In the genomic region with DNA sequence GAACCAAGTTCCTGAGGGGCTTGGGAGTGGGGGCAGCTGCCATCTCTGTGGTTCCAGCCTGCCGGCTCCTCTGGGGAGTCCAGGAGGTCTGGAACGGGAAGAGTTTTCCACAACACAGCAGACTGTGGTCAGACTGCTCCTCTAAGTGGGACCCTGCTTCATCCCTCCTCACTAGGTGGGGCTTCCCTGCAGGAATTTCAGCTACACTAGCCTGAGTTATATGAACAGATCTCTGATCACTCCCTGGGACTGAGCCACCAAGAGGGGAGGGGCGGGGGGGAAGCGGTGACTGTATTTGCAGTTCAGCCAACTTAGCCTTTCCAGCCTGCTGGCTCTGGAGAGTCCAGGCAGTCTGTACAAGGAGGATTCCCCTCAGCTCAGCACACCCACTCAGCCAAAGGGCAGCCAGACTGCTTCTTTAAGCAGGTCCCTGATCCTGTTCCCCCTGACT, we compare ENCODE assay signal across 1 cellular context.
TF ChIP-seq lines count a peak whose summit lies in the region.

No MANE protein-coding gene starts in this region.

TF ChIP-seq in IMR-90, 13 proteins besides CTCF, POLR2A, EP300 and RAD21:
- TF ChIP-seq, protein P1, sequence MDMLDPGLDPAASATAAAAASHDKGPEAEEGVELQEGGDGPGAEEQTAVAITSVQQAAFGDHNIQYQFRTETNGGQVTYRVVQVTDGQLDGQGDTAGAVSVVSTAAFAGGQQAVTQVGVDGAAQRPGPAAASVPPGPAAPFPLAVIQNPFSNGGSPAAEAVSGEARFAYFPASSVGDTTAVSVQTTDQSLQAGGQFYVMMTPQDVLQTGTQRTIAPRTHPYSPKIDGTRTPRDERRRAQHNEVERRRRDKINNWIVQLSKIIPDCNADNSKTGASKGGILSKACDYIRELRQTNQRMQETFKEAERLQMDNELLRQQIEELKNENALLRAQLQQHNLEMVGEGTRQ (IDR thresholded peaks at IDR 0.05; ENCODE audit: low read depth, low read length): no peak
- TF ChIP-seq CEBPB (IDR thresholded peaks at IDR 0.05; ENCODE audit: low read depth, low read length) (no peak), CHD1 (IDR thresholded peaks at IDR 0.05; ENCODE audit: low read depth, low read length) (no peak), FOS (IDR thresholded peaks at IDR 0.05; ENCODE audit: low read depth, low read length) (no peak), SMC3 (IDR thresholded peaks at IDR 0.05; ENCODE audit: low read depth, low read length) (no peak), NFE2L2 (IDR thresholded peaks at IDR 0.05; ENCODE audit: low read depth, low read length) (no peak), RFX5 (IDR thresholded peaks at IDR 0.05; ENCODE audit: low read depth, low read length) (no peak), MXI1 (IDR thresholded peaks at IDR 0.05; ENCODE audit: borderline replicate concordance, low read depth, low read length) (no peak), MAFK (IDR thresholded peaks at IDR 0.05; ENCODE audit: low read depth, low read length) (no peak), BHLHE40 (IDR thresholded peaks at IDR 0.05; ENCODE audit: low read depth, low read length) (no peak), MAZ (IDR thresholded peaks at IDR 0.05; ENCODE audit: borderline replicate concordance, low read depth, low read length) (no peak), RCOR1 (IDR thresholded peaks at IDR 0.05; ENCODE audit: insufficient replicate concordance, low read length) (no peak)
- TF ChIP-seq, protein P2, sequence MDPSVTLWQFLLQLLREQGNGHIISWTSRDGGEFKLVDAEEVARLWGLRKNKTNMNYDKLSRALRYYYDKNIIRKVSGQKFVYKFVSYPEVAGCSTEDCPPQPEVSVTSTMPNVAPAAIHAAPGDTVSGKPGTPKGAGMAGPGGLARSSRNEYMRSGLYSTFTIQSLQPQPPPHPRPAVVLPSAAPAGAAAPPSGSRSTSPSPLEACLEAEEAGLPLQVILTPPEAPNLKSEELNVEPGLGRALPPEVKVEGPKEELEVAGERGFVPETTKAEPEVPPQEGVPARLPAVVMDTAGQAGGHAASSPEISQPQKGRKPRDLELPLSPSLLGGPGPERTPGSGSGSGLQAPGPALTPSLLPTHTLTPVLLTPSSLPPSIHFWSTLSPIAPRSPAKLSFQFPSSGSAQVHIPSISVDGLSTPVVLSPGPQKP (IDR thresholded peaks at IDR 0.05; ENCODE audit: borderline replicate concordance, low read depth, low read length): no peak
